ENCODE assay signal across 8 cellular contexts in genomic region chr1:32215629-32216505, GRCh38. TPM values are rescaled to one million over a fixed set of nuclear protein-coding genes. Genes with fewer than 3 reads are reported as not detected.
DNase-seq lines count a peak whose midpoint lies in the region; ATAC-seq and TF ChIP-seq lines count a peak whose summit lies in the region.

No MANE protein-coding gene starts in this region.

- H3K9me2 ChIP-seq in HCT116 (ENCODE audit: insufficient read depth): no peaks in the 10 kb centered on the region

- H3K23ac ChIP-seq in mesenchymal stem cell (ENCODE audit: low read length in 2 of 2): no peak overlapping the region

- no peak overlapping the region for H2BK15ac ChIP-seq in mesenchymal stem cell (ENCODE audit: low read depth, poor library complexity, severe bottlenecking)

- ATAC-seq in HCT116: peak; percentile 94
- peak; percentile 78 for ATAC-seq in stimulated activated memory B cell treated with anti-CD40 and anti-IgM and Interleukin-4, amounts not matched to agents 10 μg/mL and 1 μg/mL and 100 μg/mL, for 72 hours
- ATAC-seq in HG03520 (IDR thresholded peaks at IDR 0.05; ENCODE audit: unreplicated experiment): no peak

- H3K4me1 ChIP-seq in HCT116 (ENCODE audit: control insufficient read depth in 1 of 2, insufficient read depth in 2 of 2, low read length in 2 of 2) (peaks cover 3 to 16% of the 10 kb centered on the region in 2 experiments; a peak in 3 of 4 replicates), duodenal mucosa (ENCODE audit: control insufficient read depth in 1 of 2, insufficient read depth in 2 of 2, low read length in 2 of 2) (peaks cover 15 to 20% of the 10 kb centered on the region in 2 donors), mesenchymal stem cell (ENCODE audit: control insufficient read depth, insufficient read depth, low read depth, low read length) (peaks cover 5% of the 10 kb centered on the region)

- TF ChIP-seq CTCF in CD14-positive monocyte (IDR thresholded peaks at IDR 0.05) (peak; percentile 91), HCT116 (IDR thresholded peaks at IDR 0.05 in 2 of 3, conservative IDR thresholded peaks at IDR 0.05 in 1 of 3; ENCODE audit: borderline replicate concordance in 1 of 3, insufficient read depth in 1 of 3, low read depth in 2 of 3, low read length in 2 of 3) (peak; percentile 76 to 92 (median 90); a peak in 5 of 6 replicates)

- intact Hi-C loops in CD14-positive monocyte (cut with micrococcal nuclease): loop anchor here (5.0 to 10.0 kb wide), 2 partner anchors 159 to 196 kb away; no protein-coding TSS in a partner anchor
- intact Hi-C loops in HCT116 (cut with micrococcal nuclease): loop anchor here (1.0 to 5.0 kb wide), 3 partner anchors 76 to 199 kb away; partner anchors contain the start of gene HDAC1

- no peaks in the 10 kb centered on the region for H3K27me3 Mint-ChIP-seq in CD14-positive monocyte (ENCODE audit: low read depth in 3 of 3)
- H3K27me3 Mint-ChIP-seq in stimulated activated memory B cell treated with anti-CD40 and anti-IgM and Interleukin-4, amounts not matched to agents 10 μg/mL and 1 μg/mL and 100 μg/mL, for 72 hours: no peaks in the 10 kb centered on the region

- RAD21 ChIA-PET in HCT116 (lab: Charles Lee; ENCODE audit: low non-redundant PET in 1 of 2, low total read pairs in 2 of 2, uncharacterized antibody in 2 of 2, unreplicated experiment in 2 of 2): interaction anchor here (0.6 to 1.4 kb wide), 6 partner anchors 23 to 178 kb away, joined by 3 to 4 read pairs (median 4); partner anchors contain the start of genes BSDC1 (in 1 of the 2) and MARCKSL1 (in 1 of the 2)

- H3K27me3 ChIP-seq in HCT116 (ENCODE audit: insufficient read depth, low read length) (no peaks in the 10 kb centered on the region), duodenal mucosa (ENCODE audit: control insufficient read depth in 1 of 2, insufficient read depth in 2 of 2, low read length in 2 of 2) (no peaks in the 10 kb centered on the region), mesenchymal stem cell (ENCODE audit: control insufficient read depth in 1 of 2, insufficient read depth in 1 of 2, low read length in 2 of 2) (no peaks in the 10 kb centered on the region)

- no peak overlapping the region for H3K4me3 ChIP-seq in HCT116 (replicated peaks in 1 of 2; ENCODE audit: low read depth in 1 of 2, low read length in 2 of 2)
- no peak overlapping the region for H3K4me3 ChIP-seq in duodenal mucosa (ENCODE audit: low read depth in 1 of 2, low read length in 2 of 2)
- H3K4me3 ChIP-seq in mesenchymal stem cell (ENCODE audit: insufficient read depth in 1 of 2, low read depth in 1 of 2, low read length in 2 of 2): no peak overlapping the region

- H3K4me2 ChIP-seq in HCT116 (ENCODE audit: low read length) (no peak overlapping the region), mesenchymal stem cell (ENCODE audit: low read length, poor library complexity, severe bottlenecking) (no peak overlapping the region)

- no peaks in the 10 kb centered on the region for H3K79me2 ChIP-seq in HCT116 (ENCODE audit: insufficient read depth, low read length)

- no peak overlapping the region for H2BK5ac ChIP-seq in mesenchymal stem cell (ENCODE audit: low read depth, low read length, poor library complexity, severe bottlenecking)

- peak overlapping the region in 6 of 7 donors; percentile 19 to 84 (median 72) for H3K27ac Mint-ChIP-seq in CD14-positive monocyte
- no peak overlapping the region for H3K27ac Mint-ChIP-seq in stimulated activated memory B cell treated with anti-CD40 and anti-IgM and Interleukin-4, amounts not matched to agents 10 μg/mL and 1 μg/mL and 100 μg/mL, for 72 hours

- H3K4me3 Mint-ChIP-seq in CD14-positive monocyte: no peak overlapping the region
- H3K4me3 Mint-ChIP-seq in stimulated activated memory B cell treated with anti-CD40 and anti-IgM and Interleukin-4, amounts not matched to agents 10 μg/mL and 1 μg/mL and 100 μg/mL, for 72 hours: no peak overlapping the region

- WGBS in mesenchymal stem cell: 84% methylated on average over 7 of the region's 10 CpGs

- no peak overlapping the region for H3K18ac ChIP-seq in mesenchymal stem cell (ENCODE audit: low read depth in 1 of 2, low read length in 2 of 2)

- TF ChIP-seq POLR2A in HCT116 (IDR thresholded peaks at IDR 0.05; ENCODE audit: borderline replicate concordance, extremely low read depth, insufficient read depth, insufficient read length): no peak

- H3K9me3 Mint-ChIP-seq in CD14-positive monocyte: no peaks in the 10 kb centered on the region
- no peaks in the 10 kb centered on the region for H3K9me3 Mint-ChIP-seq in stimulated activated memory B cell treated with anti-CD40 and anti-IgM and Interleukin-4, amounts not matched to agents 10 μg/mL and 1 μg/mL and 100 μg/mL, for 72 hours

- POLR2A ChIA-PET in HCT116 (lab: Charles Lee): interaction anchor here (1.7 kb wide), 1 partner anchor 120 kb away, joined by 5 read pairs; the partner anchor contains the start of gene MARCKSL1

- no peaks in the 10 kb centered on the region for H4K20me1 ChIP-seq in HCT116 (ENCODE audit: insufficient read depth)

- H3K36me3 ChIP-seq in HCT116 (ENCODE audit: control insufficient read depth in 1 of 2, insufficient read depth in 2 of 2, low read length in 2 of 2): peaks cover 2 to 4% of the 10 kb centered on the region in 2 experiments; a peak in 1 of 4 replicates
- H3K36me3 ChIP-seq in duodenal mucosa (ENCODE audit: control insufficient read depth in 1 of 2, insufficient read depth in 2 of 2, low read length in 2 of 2): peaks cover 12 to 28% of the 10 kb centered on the region in 2 donors
- H3K36me3 ChIP-seq in mesenchymal stem cell (ENCODE audit: control insufficient read depth in 1 of 2, insufficient read depth in 2 of 2, low read depth in 1 of 2, low read length in 2 of 2): peaks cover 50 to 57% of the 10 kb centered on the region in 2 experiments

- no peak overlapping the region for H2BK12ac ChIP-seq in mesenchymal stem cell (ENCODE audit: low read length in 2 of 2)

- H3K4me1 Mint-ChIP-seq in CD14-positive monocyte: peaks cover 13% of the 10 kb centered on the region
- peaks cover 35% of the 10 kb centered on the region for H3K4me1 Mint-ChIP-seq in stimulated activated memory B cell treated with anti-CD40 and anti-IgM and Interleukin-4, amounts not matched to agents 10 μg/mL and 1 μg/mL and 100 μg/mL, for 72 hours

- no TSS peak for BruUV-seq in HCT116 (replicated peaks; lab: Mats Ljungman, UMichigan)

- H3K14ac ChIP-seq in mesenchymal stem cell (ENCODE audit: low read length in 2 of 2): no peak overlapping the region

- H3K9me3 ChIP-seq in HCT116 (ENCODE audit: control insufficient read depth in 1 of 2, insufficient read depth in 1 of 2, low read depth in 1 of 2, low read length in 2 of 2) (no peaks in the 10 kb centered on the region), duodenal mucosa (ENCODE audit: control insufficient read depth in 1 of 2, low read length in 2 of 2) (no peaks in the 10 kb centered on the region), mesenchymal stem cell (ENCODE audit: control insufficient read depth, low read length) (no peaks in the 10 kb centered on the region)

- peak overlapping the region; percentile 52 for H4K8ac ChIP-seq in mesenchymal stem cell (ENCODE audit: low read length)

- H3K36me3 Mint-ChIP-seq in CD14-positive monocyte: peaks cover 32 to 51% of the 10 kb centered on the region in 2 donors
- peaks cover 34% of the 10 kb centered on the region for H3K36me3 Mint-ChIP-seq in stimulated activated memory B cell treated with anti-CD40 and anti-IgM and Interleukin-4, amounts not matched to agents 10 μg/mL and 1 μg/mL and 100 μg/mL, for 72 hours

- H3K27ac ChIP-seq in HCT116 (ENCODE audit: low read depth, low read length) (no peak overlapping the region), duodenal mucosa (ENCODE audit: low read depth, low read length) (peak overlapping the region; percentile 62), mesenchymal stem cell (ENCODE audit: low read length, poor library complexity, severe bottlenecking) (no peak overlapping the region)

- no peak overlapping the region for H4K91ac ChIP-seq in mesenchymal stem cell (ENCODE audit: low read length)

- H2AK5ac ChIP-seq in mesenchymal stem cell (ENCODE audit: low read length, severe bottlenecking): no peak overlapping the region

- peaks cover 26% of the 10 kb centered on the region for H3K79me1 ChIP-seq in mesenchymal stem cell (replicated peaks; ENCODE audit: low read length, poor library complexity, severe bottlenecking)

- H2AFZ ChIP-seq in HCT116 (ENCODE audit: low read depth, low read length, poor library complexity, severe bottlenecking) (no peak overlapping the region), mesenchymal stem cell (ENCODE audit: low read depth, low read length) (no peak overlapping the region)

- no peak overlapping the region for H2BK120ac ChIP-seq in mesenchymal stem cell (ENCODE audit: low read depth, low read length)

- TF ChIP-seq RAD21 in HCT116 (IDR thresholded peaks at IDR 0.05; ENCODE audit: low read depth): peak; percentile 86

- H3K9ac ChIP-seq in HCT116 (ENCODE audit: low read length): no peak overlapping the region
- no peak overlapping the region for H3K9ac ChIP-seq in duodenal mucosa (ENCODE audit: low read depth in 1 of 2, low read length in 2 of 2)
- H3K9ac ChIP-seq in mesenchymal stem cell (ENCODE audit: low read length): peak overlapping the region; percentile 29

- CTCF ChIA-PET in HCT116 (lab: Charles Lee): interaction anchor here (0.7 to 1.6 kb wide), 12 partner anchors 9 to 178 kb away, joined by 3 to 12 read pairs (median 4); partner anchors contain the start of genes BSDC1, CCDC28B and IQCC

- no peak overlapping the region for H3K4ac ChIP-seq in mesenchymal stem cell (ENCODE audit: low read depth in 1 of 2, low read length in 2 of 2)

- DNase-seq in CD14-positive monocyte (ENCODE audit: low spot score) (no peak), HCT116 (ENCODE audit: low read depth, low spot score) (peak; percentile 32), NCI-H526 (lab: John Stamatoyannopoulos, UW) (peak; percentile 21 to 80), mesenchymal stem cell (peak; percentile 76)
- peak; percentile 61 for DNase-seq in activated CD4-positive, alpha-beta T cell treated with anti-CD3 and anti-CD28 coated beads, Interleukin-2, amount 50 U/mL, for 1 hour

RNA-seq across cellular contexts. Expression of gene TMEM234, which starts 6.3 kb away (rescaled TPM):
- polyA plus RNA-seq in CD14-positive monocyte: 10 to 100 TPM; 12.8 to 14.5 TPM
- total RNA-seq in HCT116 (2021; ENCODE audit: unreplicated experiment): 12.3 TPM
- polyA plus RNA-seq in HCT116 (2012): 8.8 and 9.9 TPM in 2 replicates
- polyA plus RNA-seq in mesenchymal stem cell (2013, experiment 1 of 2): 22.6 TPM
- polyA plus RNA-seq in mesenchymal stem cell (2013, experiment 2 of 2): 24.2 TPM

RNA-seq across cellular contexts. Expression of gene EIF3I, which starts 6.3 kb away (rescaled TPM):
- polyA plus RNA-seq in CD14-positive monocyte: 100 to 1,000 TPM; 151 to 162 TPM
- total RNA-seq in HCT116 (2021; ENCODE audit: unreplicated experiment): 323 TPM
- 355 and 407 TPM in 2 replicates for polyA plus RNA-seq in HCT116 (2012)
- 162 TPM for polyA plus RNA-seq in mesenchymal stem cell (2013, experiment 1 of 2)
- polyA plus RNA-seq in mesenchymal stem cell (2013, experiment 2 of 2): 160 TPM

RNA-seq across cellular contexts. Expression of gene DCDC2B, which starts 7.0 kb away (rescaled TPM):
- not detected for polyA plus RNA-seq in CD14-positive monocyte
- 0.27 TPM for total RNA-seq in HCT116 (2021; ENCODE audit: unreplicated experiment)
- polyA plus RNA-seq in HCT116 (2012): 0.10 and 0.12 TPM in 2 replicates
- polyA plus RNA-seq in mesenchymal stem cell (2013, experiment 1 of 2): not detected
- polyA plus RNA-seq in mesenchymal stem cell (2013, experiment 2 of 2): not detected

RNA-seq across cellular contexts. Expression of gene IQCC, which starts 10.4 kb away (rescaled TPM):
- under 1 TPM; 0.18 to 0.31 TPM for polyA plus RNA-seq in CD14-positive monocyte
- total RNA-seq in HCT116 (2021; ENCODE audit: unreplicated experiment): 4.7 TPM
- polyA plus RNA-seq in HCT116 (2012): 3.8 and 3.9 TPM in 2 replicates
- 1.2 TPM for polyA plus RNA-seq in mesenchymal stem cell (2013, experiment 1 of 2)
- polyA plus RNA-seq in mesenchymal stem cell (2013, experiment 2 of 2): 1.1 TPM

RNA-seq across cellular contexts. Expression of gene CCDC28B, which starts 15.5 kb away (rescaled TPM):
- polyA plus RNA-seq in CD14-positive monocyte: 1 to 10 TPM; 3.7 to 5.6 TPM
- 5.9 TPM for total RNA-seq in HCT116 (2021; ENCODE audit: unreplicated experiment)
- 5.5 and 6.3 TPM in 2 replicates for polyA plus RNA-seq in HCT116 (2012)
- 30.4 TPM for polyA plus RNA-seq in mesenchymal stem cell (2013, experiment 1 of 2)
- 29.0 TPM for polyA plus RNA-seq in mesenchymal stem cell (2013, experiment 2 of 2)
